29 cellular contexts compared by ENCODE assay signal in genomic region chr3:140436421-140436820, GRCh38.
DNase-seq lines count a peak whose midpoint lies in the region; ATAC-seq, FAIRE-seq and TF ChIP-seq lines count a peak whose summit lies in the region.
"Had no signal": no experiment of that assay in that cellular context is flagged by ENCODE, and none has a peak within 500 bp of the region (broad histone marks: within the 10 kb centered on the region; RNA-seq: fewer than 3 reads in every experiment).

No MANE protein-coding gene starts in this region.

- H3K4me1 Mint-ChIP-seq in astrocyte (ENCODE audit: low read depth, unreplicated experiment) (peaks cover 17% of the 10 kb centered on the region), osteocyte (ENCODE audit: unreplicated experiment) (peaks cover 71% of the 10 kb centered on the region)
- H3K4me1 Mint-ChIP-seq: CD14-positive monocyte; CD4-positive, CD25-positive, alpha-beta regulatory T cell; CD8-positive, alpha-beta memory T cell had no signal

- H3K4me2 ChIP-seq in astrocyte (ENCODE audit: low read length) = no peak overlapping the region
- H3K4me2 ChIP-seq: BLaER1 had no signal

- FAIRE-seq in astrocyte (lab: Jason Lieb, UNC) = no peak
- FAIRE-seq: A204.1, GM12878, GM12892, GM18507 had no signal

- no peak for TF ChIP-seq EP300 in esophagus muscularis mucosa (IDR thresholded peaks at IDR 0.05)

- no peak overlapping the region for H2AFZ ChIP-seq in astrocyte (ENCODE audit: low read depth, low read length)

- no peak overlapping the region for H3K27ac ChIP-seq in right atrium auricular region
- H3K27ac ChIP-seq in right cardiac atrium (ENCODE audit: low read length) = no peak overlapping the region
- no peak overlapping the region for H3K27ac ChIP-seq in astrocyte (ENCODE audit: low read depth, low read length)
- H3K27ac ChIP-seq in esophagus muscularis mucosa (replicated peaks in 1 of 4) = no peak overlapping the region
- H3K27ac ChIP-seq: BLaER1 had no signal

- peaks cover 14% of the 10 kb centered on the region for H3K36me3 Mint-ChIP-seq in astrocyte (ENCODE audit: low read depth, unreplicated experiment)
- peaks cover under 1% of the 10 kb centered on the region for H3K36me3 Mint-ChIP-seq in osteocyte (ENCODE audit: unreplicated experiment)
- H3K36me3 Mint-ChIP-seq: CD14-positive monocyte; CD4-positive, alpha-beta memory T cell; CD4-positive, CD25-positive, alpha-beta regulatory T cell; CD8-positive, alpha-beta memory T cell had no signal

- H3K4me3 ChIP-seq in right atrium auricular region (no peak overlapping the region), right cardiac atrium (ENCODE audit: low read length) (no peak overlapping the region), astrocyte (ENCODE audit: insufficient read depth, low read depth, low read length) (no peak overlapping the region), esophagus muscularis mucosa (no peak overlapping the region)
- H3K4me3 ChIP-seq: BLaER1, GM12878 had no signal

- no peak for TF ChIP-seq CTCF in right atrium auricular region (IDR thresholded peaks at IDR 0.05)
- no peak for TF ChIP-seq CTCF in astrocyte (IDR thresholded peaks at IDR 0.05; ENCODE audit: insufficient read depth, low read depth, low read length)
- TF ChIP-seq CTCF in esophagus muscularis mucosa (IDR thresholded peaks at IDR 0.05) = no peak
- no peak for TF ChIP-seq CTCF in osteocyte (IDR thresholded peaks at IDR 0.05)

- H3K27me3 ChIP-seq in right atrium auricular region = no peaks in the 10 kb centered on the region
- no peaks in the 10 kb centered on the region for H3K27me3 ChIP-seq in right cardiac atrium (ENCODE audit: control insufficient read depth, insufficient read depth)
- no peaks in the 10 kb centered on the region for H3K27me3 ChIP-seq in astrocyte (ENCODE audit: insufficient read depth, low read length)
- H3K27me3 ChIP-seq in esophagus muscularis mucosa = no peaks in the 10 kb centered on the region
- H3K27me3 ChIP-seq: BE2C, BLaER1 had no signal

- no peak for ATAC-seq in right cardiac atrium
- ATAC-seq: GM12878 had no signal

- WGBS in right cardiac atrium = 95% methylated on average over 4 of the region's 4 CpGs
- 96% methylated on average over 4 of the region's 4 CpGs for WGBS in esophagus muscularis mucosa

- H4K20me1 ChIP-seq in astrocyte (ENCODE audit: insufficient read depth, low read length) = no peaks in the 10 kb centered on the region
- H4K20me1 ChIP-seq: BLaER1 had no signal

- H3K9me3 Mint-ChIP-seq in astrocyte (ENCODE audit: unreplicated experiment) (no peaks in the 10 kb centered on the region), osteocyte (ENCODE audit: unreplicated experiment) (no peaks in the 10 kb centered on the region)

- H3K9ac ChIP-seq in astrocyte (ENCODE audit: low read length) = no peak overlapping the region
- H3K9ac ChIP-seq: BLaER1 had no signal

- DNase-seq in right atrium auricular region (ENCODE audit: low spot score) (peak; percentile 44), right cardiac atrium (no peak), astrocyte (ENCODE audit: low read depth) (no peak), esophagus muscularis mucosa (ENCODE audit: extremely low spot score) (peak; percentile 89), osteocyte (ENCODE audit: extremely low spot score, unreplicated experiment) (peak; percentile 63), OCI-M1 (lab: John Stamatoyannopoulos, UW) (no peak), NCI-H2196 treated with DMSO at 0.1 percent for 48 hours (lab: John Stamatoyannopoulos, UW; ENCODE audit: unreplicated experiment) (no peak), iPS-NIHi11 (ENCODE audit: low spot score) (no peak)
- DNase-seq: 8988T; ACHN; BE2C; C1 segment of cervical spinal cord; CD4-positive, alpha-beta memory T cell; CD4-positive, CD25-positive, alpha-beta regulatory T cell; CD8-positive, alpha-beta memory T cell; COR-L47; DMS 273 treated with DMSO at 0.1 percent for 48 hours; DMS153; DMS53; DMS79; DND-41; EL; GDM1 had no signal

- H3K36me3 ChIP-seq in right atrium auricular region (no peaks in the 10 kb centered on the region), astrocyte (ENCODE audit: insufficient read depth, low read length) (no peaks in the 10 kb centered on the region), esophagus muscularis mucosa (no peaks in the 10 kb centered on the region)
- H3K36me3 ChIP-seq: BE2C, BLaER1 had no signal

- intact Hi-C loops in right cardiac atrium (cut with DNase I) = no loop called here
- intact Hi-C loops in esophagus muscularis mucosa (cut with DNase I) = no loop called here

- no peaks in the 10 kb centered on the region for H3K9me3 ChIP-seq in right atrium auricular region
- H3K9me3 ChIP-seq in right cardiac atrium (ENCODE audit: control insufficient read depth, low read length) = no peaks in the 10 kb centered on the region
- H3K9me3 ChIP-seq in astrocyte (ENCODE audit: insufficient read depth, low read depth, low read length) = no peaks in the 10 kb centered on the region
- no peaks in the 10 kb centered on the region for H3K9me3 ChIP-seq in esophagus muscularis mucosa
- H3K9me3 ChIP-seq: BE2C, BLaER1 had no signal

- H3K27ac Mint-ChIP-seq in astrocyte (ENCODE audit: unreplicated experiment) (peak overlapping the region; percentile 53), osteocyte (ENCODE audit: unreplicated experiment) (peak overlapping the region; percentile 9)
- H3K27ac Mint-ChIP-seq: CD14-positive monocyte; CD4-positive, alpha-beta memory T cell; CD4-positive, CD25-positive, alpha-beta regulatory T cell; CD8-positive, alpha-beta memory T cell had no signal

- H3K4me1 ChIP-seq in right atrium auricular region (peaks cover 0 to 18% of the 10 kb centered on the region in 2 donors), right cardiac atrium (ENCODE audit: control insufficient read depth, insufficient read depth, low read length) (peaks cover 2% of the 10 kb centered on the region), astrocyte (ENCODE audit: insufficient read depth, low read length) (no peaks in the 10 kb centered on the region), esophagus muscularis mucosa (peaks cover 0 to 4% (median 0%) of the 10 kb centered on the region in 4 donors)
- H3K4me1 ChIP-seq: BE2C, BLaER1 had no signal

- H3K27me3 Mint-ChIP-seq in astrocyte (ENCODE audit: low read depth, unreplicated experiment) (peaks cover 2% of the 10 kb centered on the region), osteocyte (ENCODE audit: unreplicated experiment) (no peaks in the 10 kb centered on the region)
- H3K27me3 Mint-ChIP-seq: CD4-positive, CD25-positive, alpha-beta regulatory T cell had no signal

- no peaks in the 10 kb centered on the region for H3K79me2 ChIP-seq in astrocyte (ENCODE audit: insufficient read depth, low read length)

- H3K4me3 Mint-ChIP-seq in astrocyte (ENCODE audit: unreplicated experiment) (no peak overlapping the region), osteocyte (ENCODE audit: unreplicated experiment) (no peak overlapping the region)
- H3K4me3 Mint-ChIP-seq: CD14-positive monocyte; CD4-positive, alpha-beta memory T cell; CD4-positive, CD25-positive, alpha-beta regulatory T cell; CD8-positive, alpha-beta memory T cell had no signal

- TF ChIP-seq POLR2A in esophagus muscularis mucosa (IDR thresholded peaks at IDR 0.05; ENCODE audit: low read depth) = no peak

Comparison
In these comparisons a context has a peak if more than half of its experiments do, and no peak if none do; other contexts are left out.
1. DNase-seq: peak in right atrium auricular region (single experiment), esophagus muscularis mucosa (single experiment) and osteocyte (single experiment); none in right cardiac atrium (0 of 3), astrocyte (single experiment), OCI-M1 (single experiment), NCI-H2196 treated with DMSO at 0.1 percent for 48 hours (single experiment) and iPS-NIHi11 (single experiment).